1 cellular context compared by ENCODE assay signal in genomic region chr17:64497565-64498035, GRCh38.
TF ChIP-seq lines count a peak whose summit lies in the region.

No MANE protein-coding gene starts in this region.

TF ChIP-seq in endothelial cell of umbilical vein, 7 proteins besides CTCF, POLR2A, EP300 and RAD21:
- TF ChIP-seq, protein P1, sequence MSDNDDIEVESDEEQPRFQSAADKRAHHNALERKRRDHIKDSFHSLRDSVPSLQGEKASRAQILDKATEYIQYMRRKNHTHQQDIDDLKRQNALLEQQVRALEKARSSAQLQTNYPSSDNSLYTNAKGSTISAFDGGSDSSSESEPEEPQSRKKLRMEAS (IDR thresholded peaks at IDR 0.05; ENCODE audit: insufficient read depth, insufficient read length): no peak
- TF ChIP-seq FOS (IDR thresholded peaks at IDR 0.05; ENCODE audit: borderline replicate concordance, insufficient read depth, low read length) (no peak), JUN (IDR thresholded peaks at IDR 0.05; ENCODE audit: borderline replicate concordance, insufficient read depth, insufficient read length, low read depth) (no peak), EZH2 (IDR thresholded peaks at IDR 0.05; ENCODE audit: borderline replicate concordance, low read depth, low read length, severe bottlenecking) (no peak), MYC (IDR thresholded peaks at IDR 0.05; ENCODE audit: low read depth, low read length) (no peak), POLR2AphosphoS5 (IDR thresholded peaks at IDR 0.05; ENCODE audit: insufficient read depth, low read depth, low read length) (no peak)
